In genomic region chr12:18754118-18754707, GRCh38 we compare ENCODE assay signal across 33 cellular contexts. TPM values are rescaled to one million over a fixed set of nuclear protein-coding genes. Genes with fewer than 3 reads are reported as not detected.
DNase-seq lines count a peak whose midpoint lies in the region; ATAC-seq, FAIRE-seq and TF ChIP-seq lines count a peak whose summit lies in the region.
"Had no signal": no experiment of that assay in that cellular context is flagged by ENCODE, and none has a peak within 500 bp of the region (broad histone marks: within the 10 kb centered on the region; RNA-seq: fewer than 3 reads in every experiment).

No MANE protein-coding gene starts in this region.

- H3K36me3 ChIP-seq in HUES48 (ENCODE audit: control insufficient read depth, insufficient read depth, low read length), result no peaks in the 10 kb centered on the region
- no peaks in the 10 kb centered on the region for H3K36me3 ChIP-seq in astrocyte (ENCODE audit: insufficient read depth, low read length)
- no peaks in the 10 kb centered on the region for H3K36me3 ChIP-seq in left ventricle myocardium inferior
- no peaks in the 10 kb centered on the region for H3K36me3 ChIP-seq in neural progenitor cell
- H3K36me3 ChIP-seq: BLaER1, upper lobe of left lung had no signal

- FAIRE-seq in astrocyte (lab: Jason Lieb, UNC) (no peak), urothelium cell line (lab: Jason Lieb, UNC) (no peak)
- FAIRE-seq: endothelial cell of umbilical vein had no signal

- H2AFZ ChIP-seq in astrocyte (ENCODE audit: low read depth, low read length), result no peak overlapping the region
- peak overlapping the region; percentile 9 for H2AFZ ChIP-seq in neural progenitor cell (replicated peaks)

- H3K4me1 ChIP-seq in HUES48 (ENCODE audit: control insufficient read depth, insufficient read depth, low read length) (peaks cover 44% of the 10 kb centered on the region), astrocyte (ENCODE audit: insufficient read depth, low read length) (peaks cover 19% of the 10 kb centered on the region), left ventricle myocardium inferior (peaks cover 47% of the 10 kb centered on the region), neural progenitor cell (peaks cover 65% of the 10 kb centered on the region)
- H3K4me1 ChIP-seq: BLaER1, body of pancreas had no signal

- DNase-seq in astrocyte (ENCODE audit: low read depth) (no peak), left ventricle myocardium inferior (no peak), neural progenitor cell (ENCODE audit: low spot score) (peak; percentile 11), iPS-NIHi7 (ENCODE audit: extremely low spot score) (no peak), urothelium cell line (ENCODE audit: low spot score) (no peak), T-helper 1 cell (no peak)
- DNase-seq: activated CD4-positive, alpha-beta T cell treated with anti-CD3 and anti-CD28 coated beads for 36 hours; activated naive CD8-positive, alpha-beta T cell treated with anti-CD3 and anti-CD28 coated beads, Interleukin-2, amount 50 U/mL, for 24 hours; body of pancreas; cerebellar nuclear complex; DMS153; dorsolateral prefrontal cortex; Kasumi-1; naive B cell; NCI-H1436; NCI-H2107; SK-N-SH; stimulated activated CD4-positive, alpha-beta T cell treated with anti-CD3 and anti-CD28 coated beads, Interleukin-2, amount 100 ng/mL, for 48 hours; T-helper 2 cell had no signal

- H3K4me3 Mint-ChIP-seq in astrocyte (ENCODE audit: unreplicated experiment), result no peak overlapping the region
- peak overlapping the region; percentile 68 for H3K4me3 Mint-ChIP-seq in neural progenitor cell
- H3K4me3 Mint-ChIP-seq: activated CD4-positive, alpha-beta T cell treated with anti-CD3 and anti-CD28 coated beads for 36 hours; activated naive CD8-positive, alpha-beta T cell treated with anti-CD3 and anti-CD28 coated beads, Interleukin-2, amount 50 U/mL, for 24 hours; naive B cell had no signal

- H3K4me2 ChIP-seq in astrocyte (ENCODE audit: low read length) (no peak overlapping the region), neural progenitor cell (peak overlapping the region; percentile 85)
- H3K4me2 ChIP-seq: BLaER1, SK-N-SH, smooth muscle cell had no signal

- H3K27me3 Mint-ChIP-seq in astrocyte (ENCODE audit: low read depth, unreplicated experiment) (no peaks in the 10 kb centered on the region), neural progenitor cell (ENCODE audit: insufficient read depth, low read depth) (no peaks in the 10 kb centered on the region)
- H3K27me3 Mint-ChIP-seq: activated CD4-positive, alpha-beta T cell treated with anti-CD3 and anti-CD28 coated beads for 36 hours; naive B cell had no signal

- H4K20me1 ChIP-seq in astrocyte (ENCODE audit: insufficient read depth, low read length), result no peaks in the 10 kb centered on the region
- no peaks in the 10 kb centered on the region for H4K20me1 ChIP-seq in neural progenitor cell (ENCODE audit: low read depth)
- H4K20me1 ChIP-seq: BLaER1 had no signal

- H3K9me3 ChIP-seq in HUES48 (ENCODE audit: control insufficient read depth, insufficient read depth, low read length), result no peaks in the 10 kb centered on the region
- no peaks in the 10 kb centered on the region for H3K9me3 ChIP-seq in astrocyte (ENCODE audit: insufficient read depth, low read depth, low read length)
- H3K9me3 ChIP-seq in left ventricle myocardium inferior (replicated peaks), result no peaks in the 10 kb centered on the region
- no peaks in the 10 kb centered on the region for H3K9me3 ChIP-seq in neural progenitor cell (ENCODE audit: low read depth)
- H3K9me3 ChIP-seq: BLaER1, body of pancreas, SK-N-SH, upper lobe of left lung had no signal

- TF ChIP-seq CTCF in astrocyte (IDR thresholded peaks at IDR 0.05; ENCODE audit: insufficient read depth, low read depth, low read length) (no peak), left ventricle myocardium inferior (IDR thresholded peaks at IDR 0.05; ENCODE audit: borderline replicate concordance) (no peak), neural progenitor cell (IDR thresholded peaks at IDR 0.05) (no peak)

- H3K9me3 Mint-ChIP-seq in astrocyte (ENCODE audit: unreplicated experiment) (no peaks in the 10 kb centered on the region), neural progenitor cell (peaks cover 3% of the 10 kb centered on the region)
- H3K9me3 Mint-ChIP-seq: activated naive CD8-positive, alpha-beta T cell treated with anti-CD3 and anti-CD28 coated beads, Interleukin-2, amount 50 U/mL, for 24 hours had no signal

- H3K9ac ChIP-seq in HUES48 (ENCODE audit: low read depth, low read length) (peak overlapping the region; percentile 60), astrocyte (ENCODE audit: low read length) (no peak overlapping the region), neural progenitor cell (peak overlapping the region; percentile 3)
- H3K9ac ChIP-seq: BLaER1, SK-N-SH had no signal

- H3K4me1 Mint-ChIP-seq in astrocyte (ENCODE audit: low read depth, unreplicated experiment) (peaks cover 46% of the 10 kb centered on the region), neural progenitor cell (peaks cover 57% of the 10 kb centered on the region)
- H3K4me1 Mint-ChIP-seq: activated CD4-positive, alpha-beta T cell treated with anti-CD3 and anti-CD28 coated beads for 36 hours; activated naive CD8-positive, alpha-beta T cell treated with anti-CD3 and anti-CD28 coated beads, Interleukin-2, amount 50 U/mL, for 24 hours; naive B cell had no signal

- H3F3A ChIP-seq in neural progenitor cell (ENCODE audit: low read depth), result peaks cover 58% of the 10 kb centered on the region

- H3K27me3 ChIP-seq in HUES48 (ENCODE audit: control insufficient read depth, insufficient read depth, low read length), result no peaks in the 10 kb centered on the region
- H3K27me3 ChIP-seq in astrocyte (ENCODE audit: insufficient read depth, low read length), result no peaks in the 10 kb centered on the region
- H3K27me3 ChIP-seq in left ventricle myocardium inferior (ENCODE audit: low read depth), result no peaks in the 10 kb centered on the region
- no peaks in the 10 kb centered on the region for H3K27me3 ChIP-seq in neural progenitor cell
- H3K27me3 ChIP-seq: BLaER1, body of pancreas, upper lobe of left lung had no signal

- H3K27ac ChIP-seq in HUES48 (ENCODE audit: low read depth, low read length) (peak overlapping the region; percentile 99), astrocyte (ENCODE audit: low read depth, low read length) (no peak overlapping the region), left ventricle myocardium inferior (replicated peaks) (peak overlapping the region; percentile 89), neural progenitor cell (peak overlapping the region; percentile 99)
- H3K27ac ChIP-seq: BLaER1, body of pancreas, dorsolateral prefrontal cortex, RWPE1, upper lobe of left lung had no signal

- H3K79me2 ChIP-seq in astrocyte (ENCODE audit: insufficient read depth, low read length) (no peaks in the 10 kb centered on the region), neural progenitor cell (ENCODE audit: low read depth) (no peaks in the 10 kb centered on the region)

- no peaks in the 10 kb centered on the region for H3K36me3 Mint-ChIP-seq in astrocyte (ENCODE audit: low read depth, unreplicated experiment)
- peaks cover 2% of the 10 kb centered on the region for H3K36me3 Mint-ChIP-seq in neural progenitor cell
- H3K36me3 Mint-ChIP-seq: naive B cell had no signal

- ATAC-seq in HG03354 (IDR thresholded peaks at IDR 0.05; ENCODE audit: poor library complexity, severe bottlenecking, unreplicated experiment), result no peak
- ATAC-seq: activated CD4-positive, alpha-beta T cell treated with anti-CD3 and anti-CD28 coated beads for 36 hours; activated naive CD8-positive, alpha-beta T cell treated with anti-CD3 and anti-CD28 coated beads, Interleukin-2, amount 50 U/mL, for 24 hours; body of pancreas had no signal

- intact Hi-C loops in left ventricle myocardium inferior (cut with micrococcal nuclease), result loop anchor here (10.0 kb wide), 1 partner anchor 281 kb away; no protein-coding TSS in a partner anchor

- no peak overlapping the region for H3K4me3 ChIP-seq in HUES48 (ENCODE audit: low read depth, low read length)
- H3K4me3 ChIP-seq in astrocyte (ENCODE audit: insufficient read depth, low read depth, low read length), result no peak overlapping the region
- peak overlapping the region; percentile 58 for H3K4me3 ChIP-seq in left ventricle myocardium inferior
- peak overlapping the region; percentile 33 for H3K4me3 ChIP-seq in neural progenitor cell
- H3K4me3 ChIP-seq: BLaER1, body of pancreas, smooth muscle cell, upper lobe of left lung had no signal

- peak overlapping the region; percentile 10 for H3K27ac Mint-ChIP-seq in astrocyte (ENCODE audit: unreplicated experiment)
- peak overlapping the region; percentile 93 for H3K27ac Mint-ChIP-seq in neural progenitor cell
- H3K27ac Mint-ChIP-seq: activated CD4-positive, alpha-beta T cell treated with anti-CD3 and anti-CD28 coated beads for 36 hours; activated naive CD8-positive, alpha-beta T cell treated with anti-CD3 and anti-CD28 coated beads, Interleukin-2, amount 50 U/mL, for 24 hours; naive B cell had no signal

RNA-seq across cellular contexts. Expression of gene CAPZA3, which starts 16.3 kb away (rescaled TPM):
- not detected in 2 replicates for total RNA-seq in astrocyte
- not detected for total RNA-seq in left ventricle myocardium inferior
- total RNA-seq in neural progenitor cell (ENCODE audit: low replicate concordance), result not detected in 2 replicates
- total RNA-seq: activated CD4-positive, alpha-beta T cell treated with anti-CD3 and anti-CD28 coated beads for 36 hours; body of pancreas; dorsolateral prefrontal cortex; endothelial cell of umbilical vein; G401; glomerular endothelial cell; H7; HT1080; NCI-H460; OCI-LY7; omental fat pad; smooth muscle cell; upper lobe of left lung had no signal

RNA-seq across cellular contexts. Expression of gene PLCZ1, which starts 16.4 kb away (rescaled TPM):
- total RNA-seq in astrocyte, result not detected in 2 replicates
- total RNA-seq in left ventricle myocardium inferior, result 0.49 TPM
- not detected in 2 replicates for total RNA-seq in neural progenitor cell (ENCODE audit: low replicate concordance)
- total RNA-seq: activated CD4-positive, alpha-beta T cell treated with anti-CD3 and anti-CD28 coated beads for 36 hours; body of pancreas; dorsolateral prefrontal cortex; endothelial cell of umbilical vein; G401; glomerular endothelial cell; H7; HT1080; NCI-H460; OCI-LY7; omental fat pad; smooth muscle cell; upper lobe of left lung had no signal

Comparison
In these comparisons a context has a peak if more than half of its experiments do, and no peak if none do; other contexts are left out.
1. H3K4me3 ChIP-seq: peak in left ventricle myocardium inferior (single experiment) and neural progenitor cell (single experiment); none in HUES48 (single experiment) and astrocyte (single experiment).